Comparison of ENCODE assay signal across 14 cellular contexts in the genomic region with DNA sequence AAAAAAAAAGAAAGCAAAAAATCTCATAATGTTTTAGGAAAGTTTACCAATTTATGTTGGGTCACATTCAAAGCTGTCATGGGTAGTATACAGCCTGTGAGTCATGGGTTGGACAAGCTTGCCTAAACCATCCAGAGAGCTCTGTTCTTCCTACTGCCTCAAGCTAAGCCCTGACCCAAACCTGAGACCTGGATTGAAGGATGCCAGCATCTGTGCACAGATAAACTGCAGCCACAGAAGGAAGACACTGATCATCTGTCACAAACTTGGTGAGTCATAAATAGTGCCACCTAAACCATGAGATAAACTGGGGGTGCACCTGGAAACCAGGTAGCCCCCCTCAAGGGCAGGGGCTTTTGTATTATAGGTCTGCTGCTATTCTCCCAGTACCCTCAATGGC. TPM values are rescaled to one million over a fixed set of nuclear protein-coding genes. Genes with fewer than 3 reads are reported as not detected.
DNase-seq lines count a peak whose midpoint lies in the region; ATAC-seq, FAIRE-seq and TF ChIP-seq lines count a peak whose summit lies in the region.
"Had no signal": no experiment of that assay in that cellular context is flagged by ENCODE, and none has a peak within 500 bp of the region (broad histone marks: within the 10 kb centered on the region; RNA-seq: fewer than 3 reads in every experiment).

No MANE protein-coding gene starts in this region.

- peaks cover 11% of the 10 kb centered on the region for H3K9me3 Mint-ChIP-seq in activated CD4-positive, alpha-beta memory T cell treated with anti-CD3 and anti-CD28 coated beads for 36 hours

- FAIRE-seq in RCC 7860 (lab: Jason Lieb, UNC): no peak

- CTCF ChIA-PET in activated CD4-positive, alpha-beta memory T cell treated with anti-CD3 and anti-CD28 coated beads for 36 hours (lab: Charles Lee): interaction anchor here (0.7 to 1.3 kb wide), 4 partner anchors 29 to 133 kb away, joined by 3 read pairs; no protein-coding TSS in a partner anchor

- intact Hi-C loops in activated CD4-positive, alpha-beta memory T cell treated with anti-CD3 and anti-CD28 coated beads for 36 hours (cut with micrococcal nuclease): loop anchor here (5.0 to 10.0 kb wide), 2 partner anchors 538 to 850 kb away; no protein-coding TSS in a partner anchor
- intact Hi-C loops in cardiac septum (cut with DNase I): no loop called here

- no peaks in the 10 kb centered on the region for H3K27me3 Mint-ChIP-seq in activated CD4-positive, alpha-beta memory T cell treated with anti-CD3 and anti-CD28 coated beads for 36 hours

- peak overlapping the region; percentile 86 for H3K27ac Mint-ChIP-seq in activated CD4-positive, alpha-beta memory T cell treated with anti-CD3 and anti-CD28 coated beads for 36 hours

- peak; percentile 18 for ATAC-seq in foreskin keratinocyte

- H3K27ac ChIP-seq in foreskin keratinocyte: no peak overlapping the region

- H3K4me3 Mint-ChIP-seq in activated CD4-positive, alpha-beta memory T cell treated with anti-CD3 and anti-CD28 coated beads for 36 hours: peak overlapping the region; percentile 7

- no peaks in the 10 kb centered on the region for H3K27me3 ChIP-seq in foreskin keratinocyte
- H3K27me3 ChIP-seq: upper lobe of left lung had no signal

- H3K36me3 Mint-ChIP-seq in activated CD4-positive, alpha-beta memory T cell treated with anti-CD3 and anti-CD28 coated beads for 36 hours: peaks cover 5% of the 10 kb centered on the region

- POLR2A ChIA-PET in activated CD4-positive, alpha-beta memory T cell treated with anti-CD3 and anti-CD28 coated beads for 36 hours (lab: Charles Lee): interaction anchor here (1.0 to 8.1 kb wide), 3 partner anchors 9 to 31 kb away, joined by 3 to 65 read pairs (median 4); a partner anchor contains a TSS

- TF ChIP-seq CTCF in foreskin keratinocyte (conservative IDR thresholded peaks at IDR 0.05): no peak

- H3K4me1 Mint-ChIP-seq in activated CD4-positive, alpha-beta memory T cell treated with anti-CD3 and anti-CD28 coated beads for 36 hours (ENCODE audit: low read depth): peaks cover 68% of the 10 kb centered on the region

- H3K4me1 ChIP-seq in foreskin keratinocyte: peaks cover 13% of the 10 kb centered on the region

- DNase-seq in AG20443 (ENCODE audit: low spot score): peak; percentile 64
- peak; percentile 62 for DNase-seq in GM04504 (ENCODE audit: low read depth)
- DNase-seq in activated CD4-positive, alpha-beta memory T cell treated with anti-CD3 and anti-CD28 coated beads for 36 hours: peak; percentile 27
- peak in 1 of 2 donors; percentile 50 for DNase-seq in foreskin keratinocyte
- DNase-seq in cardiac septum (ENCODE audit: low spot score): no peak
- DNase-seq in hypothalamus (lab: John Stamatoyannopoulos, UW): no peak
- no peak for DNase-seq in RCC 7860 (ENCODE audit: low spot score)
- DNase-seq in NCI-H82 (lab: John Stamatoyannopoulos, UW): no peak
- DNase-seq: COR-L47; effector memory CD4-positive, alpha-beta T cell; NCI-H2171; right cardiac atrium; Right ventricle myocardium superior had no signal

RNA-seq across cellular contexts. Expression of a gene that starts 31.0 kb away (rescaled TPM):
- total RNA-seq in activated CD4-positive, alpha-beta memory T cell treated with anti-CD3 and anti-CD28 coated beads for 36 hours: 100 to 1,000 TPM; 125 to 128 TPM
- total RNA-seq in foreskin keratinocyte (7.9 and 25.2 TPM in 2 replicates), cardiac septum (not detected)
- 9.7 and 30.4 TPM in 2 replicates for polyA plus RNA-seq in foreskin keratinocyte
- total RNA-seq: right cardiac atrium, Right ventricle myocardium superior had no signal
- polyA plus RNA-seq: right cardiac atrium had no signal

RNA-seq across cellular contexts. Expression of a gene that starts 44.1 kb away (rescaled TPM):
- total RNA-seq in activated CD4-positive, alpha-beta memory T cell treated with anti-CD3 and anti-CD28 coated beads for 36 hours: 10 to 100 TPM; 23.1 to 23.3 TPM
- total RNA-seq in foreskin keratinocyte (not detected in 2 replicates), cardiac septum (not detected)
- not detected in 2 replicates for polyA plus RNA-seq in foreskin keratinocyte
- total RNA-seq: right cardiac atrium, Right ventricle myocardium superior, upper lobe of left lung had no signal
- polyA plus RNA-seq: right cardiac atrium had no signal

Comparison
In these comparisons a context has a peak if more than half of its experiments do, and no peak if none do; other contexts are left out.
1. DNase-seq: peak in AG20443 (single experiment), GM04504 (single experiment) and activated CD4-positive, alpha-beta memory T cell treated with anti-CD3 and anti-CD28 coated beads for 36 hours (single experiment); none in cardiac septum (single experiment), hypothalamus (0 of 51), RCC 7860 (single experiment) and NCI-H82 (single experiment).
2. RNA of a gene that starts 44.1 kb away (total RNA-seq): 23.1 to 23.3 TPM in activated CD4-positive, alpha-beta memory T cell treated with anti-CD3 and anti-CD28 coated beads for 36 hours; not detected in foreskin keratinocyte and not detected in cardiac septum (single experiment); every median in the first group is over 10 times any median in the second.